ENCODE assay signal across 8 cellular contexts in the genomic region with DNA sequence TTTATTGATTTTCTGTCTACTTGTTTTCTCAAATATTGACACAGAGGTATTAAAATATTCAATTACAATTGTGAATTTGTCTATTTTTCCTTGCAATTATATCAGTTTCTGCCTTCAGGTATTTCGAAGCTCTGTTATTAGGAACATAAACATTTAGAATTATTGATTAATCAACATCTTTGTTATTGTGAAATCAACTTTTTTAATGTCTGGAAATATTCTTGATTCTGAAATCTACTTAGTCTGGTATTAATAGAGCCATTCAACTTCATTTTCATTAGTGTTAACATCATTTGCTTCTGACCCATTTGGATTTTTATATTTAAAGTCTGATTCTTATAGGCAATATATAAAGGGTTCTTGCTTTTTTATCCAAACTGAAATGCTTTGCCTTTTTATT.
"Had no signal": no experiment of that assay in that cellular context is flagged by ENCODE, and none has a peak within 500 bp of the region (broad histone marks: within the 10 kb centered on the region; RNA-seq: fewer than 3 reads in every experiment).

No MANE protein-coding gene starts in this region.

- H3K4me1 ChIP-seq: HAP-1 had no signal

- DNase-seq: GM23248, GOT3, H7, HFFc6, KG1 had no signal

- H3K9me3 ChIP-seq: HAP-1 had no signal

- H3K4me3 ChIP-seq: GM23248, HAP-1 had no signal

- H3K9ac ChIP-seq: GM23248 had no signal

- H3K27ac ChIP-seq: GM23248, HL-60 had no signal

- ATAC-seq: HCT116 had no signal

- H2AFZ ChIP-seq: GM23248 had no signal

- H3K36me3 ChIP-seq: HAP-1 had no signal
